ENCODE assay signal across 8 cellular contexts in genomic region chr11:128848815-128849455, GRCh38. TPM values are rescaled to one million over a fixed set of nuclear protein-coding genes. Genes with fewer than 3 reads are reported as not detected.
DNase-seq lines count a peak whose midpoint lies in the region; ATAC-seq and TF ChIP-seq lines count a peak whose summit lies in the region.

No MANE protein-coding gene starts in this region.

- no peaks in the 10 kb centered on the region for H4K20me1 ChIP-seq in OCI-LY1 (ENCODE audit: insufficient read depth, low read length)

- H3K4me1 Mint-ChIP-seq in activated T-cell treated with anti-CD3 and anti-CD28 coated beads, Interleukin-2, amount 50 U/mL, for 24 hours (ENCODE audit: low read depth), result peaks cover 18% of the 10 kb centered on the region

- H3F3A ChIP-seq in OCI-LY1 (ENCODE audit: insufficient read depth, low read length), result no peaks in the 10 kb centered on the region

- H3K27me3 Mint-ChIP-seq in activated T-cell treated with anti-CD3 and anti-CD28 coated beads, Interleukin-2, amount 50 U/mL, for 24 hours, result no peaks in the 10 kb centered on the region

- no peaks in the 10 kb centered on the region for H3K79me2 ChIP-seq in OCI-LY1 (ENCODE audit: insufficient read depth, low read length)

- peak overlapping the region; percentile 74 for H3K27ac ChIP-seq in OCI-LY1 (ENCODE audit: low read depth, low read length, poor library complexity, severe bottlenecking)
- H3K27ac ChIP-seq in gastroesophageal sphincter, result no peak overlapping the region

- H2AFZ ChIP-seq in OCI-LY1 (ENCODE audit: low read length), result no peak overlapping the region

- no peak for TF ChIP-seq EP300 in gastroesophageal sphincter (IDR thresholded peaks at IDR 0.05)

- H3K9me3 Mint-ChIP-seq in activated T-cell treated with anti-CD3 and anti-CD28 coated beads, Interleukin-2, amount 50 U/mL, for 24 hours, result no peaks in the 10 kb centered on the region

- no peak overlapping the region for H3K4me3 ChIP-seq in OCI-LY1 (ENCODE audit: low read depth, low read length, poor library complexity, severe bottlenecking)
- H3K4me3 ChIP-seq in gastroesophageal sphincter, result no peak overlapping the region

- no peak overlapping the region for H3K27ac Mint-ChIP-seq in activated T-cell treated with anti-CD3 and anti-CD28 coated beads, Interleukin-2, amount 50 U/mL, for 24 hours

- TF ChIP-seq CTCF in OCI-LY1 (IDR thresholded peaks at IDR 0.05; ENCODE audit: low read length) (peak; percentile 87), gastroesophageal sphincter (IDR thresholded peaks at IDR 0.05) (peak; percentile 6 to 58 (median 33))

- no peaks in the 10 kb centered on the region for H3K9me3 ChIP-seq in OCI-LY1 (ENCODE audit: low read length)
- H3K9me3 ChIP-seq in gastroesophageal sphincter, result no peaks in the 10 kb centered on the region

- no peaks in the 10 kb centered on the region for H3K9me2 ChIP-seq in OCI-LY1 (ENCODE audit: low read depth, low read length)

- DNase-seq in A172 (ENCODE audit: low spot score), result peak; percentile 5
- peak; percentile 75 for DNase-seq in activated T-cell treated with anti-CD3 and anti-CD28 coated beads, Interleukin-2, amount 50 U/mL, for 24 hours
- peak; percentile 59 for DNase-seq in stimulated activated CD4-positive, alpha-beta T cell treated with anti-CD3 and anti-CD28 coated beads, Interleukin-12 subunit alpha, Interleukin-12 subunit beta, amount 100 ng/mL, for 4 hours
- no peak for DNase-seq in NCI-H1436 (lab: John Stamatoyannopoulos, UW)

- TF ChIP-seq POLR2A in gastroesophageal sphincter (IDR thresholded peaks at IDR 0.05), result no peak

- ATAC-seq in GM18511 (IDR thresholded peaks at IDR 0.05; ENCODE audit: unreplicated experiment) (peak; percentile 76), HG02981 (IDR thresholded peaks at IDR 0.05; ENCODE audit: unreplicated experiment) (peak; percentile 87), gastroesophageal sphincter (no peak)

- no peaks in the 10 kb centered on the region for H3K27me3 ChIP-seq in OCI-LY1 (ENCODE audit: insufficient read depth, low read length)
- H3K27me3 ChIP-seq in gastroesophageal sphincter, result no peaks in the 10 kb centered on the region

- peaks cover 29% of the 10 kb centered on the region for H3K4me1 ChIP-seq in OCI-LY1 (ENCODE audit: insufficient read depth, low read length, severe bottlenecking)
- H3K4me1 ChIP-seq in gastroesophageal sphincter, result no peaks in the 10 kb centered on the region

- H3K4me2 ChIP-seq in OCI-LY1 (ENCODE audit: low read length), result no peak overlapping the region

- WGBS in gastroesophageal sphincter (ENCODE audit: low coverage in 1 of 2), 2 donors, result 16 to 86% methylated on average over 2 to 10 of the region's 10 CpGs

- H3K36me3 Mint-ChIP-seq in activated T-cell treated with anti-CD3 and anti-CD28 coated beads, Interleukin-2, amount 50 U/mL, for 24 hours (ENCODE audit: low read depth), result no peaks in the 10 kb centered on the region

- no peak overlapping the region for H3K4me3 Mint-ChIP-seq in activated T-cell treated with anti-CD3 and anti-CD28 coated beads, Interleukin-2, amount 50 U/mL, for 24 hours

- H3K9ac ChIP-seq in OCI-LY1 (ENCODE audit: low read length), result no peak overlapping the region

- H3K36me3 ChIP-seq in OCI-LY1 (ENCODE audit: insufficient read depth, low read length) (no peaks in the 10 kb centered on the region; the same call in 1 of the 2 replicates), gastroesophageal sphincter (no peaks in the 10 kb centered on the region)

RNA-seq across cellular contexts. Expression of gene KCNJ1, which starts 18.2 kb away (rescaled TPM):
- not detected in 2 replicates for total RNA-seq in A172 (2014; rRNA removed; shearing (Covaris generic))
- total RNA-seq in gastroesophageal sphincter, result under 1 TPM in 1 of 4 donors, not detected in 3; 0.27 TPM

RNA-seq across cellular contexts. Expression of gene KCNJ5, which starts 42.2 kb away (rescaled TPM):
- 0.21 and 0.46 TPM in 2 replicates for total RNA-seq in A172 (2014; rRNA removed; shearing (Covaris generic))
- 1 to 10 TPM in 1 of 4 donors, under 1 TPM in 3; 0.31 to 3.2 (median 0.71) TPM for total RNA-seq in gastroesophageal sphincter
